19 cellular contexts compared by ENCODE assay signal in the genomic region with DNA sequence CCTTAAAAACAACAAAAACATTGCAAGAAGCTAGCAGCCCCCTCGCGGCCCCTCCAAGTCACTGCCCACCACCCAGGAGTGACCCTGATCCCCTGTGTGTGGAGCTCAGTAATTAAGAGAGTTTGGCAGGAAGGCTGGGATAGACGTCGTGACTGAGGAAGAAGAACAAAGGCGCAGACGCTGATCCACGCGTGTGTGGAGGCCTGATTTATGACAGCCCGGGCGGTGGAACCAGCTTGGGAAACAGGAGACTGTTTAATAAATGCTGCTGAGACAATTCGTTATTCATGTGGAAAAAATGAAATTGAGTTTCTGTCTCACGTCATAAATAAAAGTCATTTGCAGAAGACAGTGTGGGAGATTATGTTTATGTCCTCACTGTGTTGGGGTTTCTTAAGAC.
"Had no signal": no experiment of that assay in that cellular context is flagged by ENCODE, and none has a peak within 500 bp of the region (broad histone marks: within the 10 kb centered on the region; RNA-seq: fewer than 3 reads in every experiment).

No MANE protein-coding gene starts in this region.

- ATAC-seq: activated naive CD4-positive, alpha-beta T cell treated with anti-CD3 and anti-CD28 coated beads, Interleukin-2, amount 50 U/mL, for 72 hours; gastroesophageal sphincter; heart right ventricle; left cardiac atrium; mucosa of descending colon; naive thymus-derived CD4-positive, alpha-beta T cell; stimulated activated naive B cell treated with anti-CD40 and anti-IgM and Interleukin-4, amounts not matched to agents 10 μg/mL and 1 μg/mL and 100 μg/mL, for 72 hours had no signal

- H3K27ac ChIP-seq: gastroesophageal sphincter, heart right ventricle, neutrophil, skin epidermis had no signal

- H3K4me3 ChIP-seq: gastroesophageal sphincter, heart right ventricle, mucosa of descending colon, skin epidermis, uterus had no signal

- H3K4me1 ChIP-seq: gastroesophageal sphincter, heart right ventricle, uterus had no signal

- H3K9me3 ChIP-seq: mucosa of descending colon, neutrophil had no signal

- H3K36me3 ChIP-seq: gastroesophageal sphincter, heart right ventricle, neutrophil, uterus had no signal

- H3K27me3 ChIP-seq: neutrophil, uterus had no signal

- DNase-seq: activated CD4-positive, alpha-beta T cell treated with anti-CD3 and anti-CD28 coated beads, Interleukin-2, amount 10 ng/mL, durations not matched to agents 24 days and 14 days; activated CD4-positive, CD25-positive, alpha-beta regulatory T cell; activated effector memory CD4-positive, alpha-beta T cell treated with anti-CD3 and anti-CD28 coated beads, Interleukin-2, amount 50 U/mL, for 16 hours; activated T-cell treated with anti-CD3 and anti-CD28 coated beads, Interleukin-2, amount 50 U/mL, for 24 hours; caudate nucleus; effector CD4-positive, alpha-beta T cell; heart right ventricle; left cardiac atrium; mucosa of descending colon; naive thymus-derived CD4-positive, alpha-beta T cell; posterior cingulate gyrus; stimulated activated CD4-positive, alpha-beta T cell treated with anti-CD3 and anti-CD28 coated beads, Interleukin-15, amount 100 ng/mL, for 24 hours; stimulated activated CD4-positive, alpha-beta T cell treated with anti-CD3 and anti-CD28 coated beads, Interleukin-4, amount 100 ng/mL, for 1 hour; stimulated activated naive B cell treated with anti-CD40 and anti-IgM and Interleukin-4, amounts not matched to agents 10 μg/mL and 1 μg/mL and 100 μg/mL, for 72 hours had no signal
